Comparison of ENCODE assay signal across 11 cellular contexts in genomic region chr4:81473086-81473396, GRCh38. TPM values are rescaled to one million over a fixed set of nuclear protein-coding genes. Genes with fewer than 3 reads are reported as not detected.
DNase-seq lines count a peak whose midpoint lies in the region; ATAC-seq and TF ChIP-seq lines count a peak whose summit lies in the region.
"Had no signal": no experiment of that assay in that cellular context is flagged by ENCODE, and none has a peak within 500 bp of the region (broad histone marks: within the 10 kb centered on the region; RNA-seq: fewer than 3 reads in every experiment).

No MANE protein-coding gene starts in this region.

- no peak for TF ChIP-seq POLR2A in prostate gland (IDR thresholded peaks at IDR 0.05)

- POLR2A ChIA-PET in CD4-positive, alpha-beta memory T cell (lab: Charles Lee; ENCODE audit: partially characterized antibody), result interaction anchor here (1.4 to 5.5 kb wide), 3 partner anchors 18 to 956 kb away, joined by 3 to 103 read pairs (median 18); partner anchors contain the start of gene HNRNPDL

- intact Hi-C loops in CD4-positive, alpha-beta memory T cell (cut with micrococcal nuclease), result loop anchor here (5.0 kb wide), 3 partner anchors 89 to 1429 kb away; partner anchors contain the start of gene THAP9
- intact Hi-C loops in dendritic cell treated with granulocyte-macrophage colony-stimulating factor and Interleukin-4, amounts not matched to agents 40 ng/mL and 50 ng/mL, for 4 days (cut with micrococcal nuclease), result loop anchor here (5.0 kb wide), 2 partner anchors 89 to 899 kb away; partner anchors contain the start of gene HNRNPD
- intact Hi-C loops in prostate gland (cut with DNase I), result no loop called here

- H3K27me3 Mint-ChIP-seq in CD4-positive, alpha-beta memory T cell, result no peaks in the 10 kb centered on the region
- no peaks in the 10 kb centered on the region for H3K27me3 Mint-ChIP-seq in dendritic cell treated with granulocyte-macrophage colony-stimulating factor and Interleukin-4, amounts not matched to agents 40 ng/mL and 50 ng/mL, for 4 days

- WGBS in prostate gland, result 88% methylated on average over 2 of the region's 2 CpGs

- CTCF ChIA-PET in CD4-positive, alpha-beta memory T cell (lab: Charles Lee; ENCODE audit: partially characterized antibody), result interaction anchor here (0.9 to 11.4 kb wide), 9 partner anchors 12 to 796 kb away, joined by 4 to 249 read pairs (median 6); no protein-coding TSS in a partner anchor

- no peak for TF ChIP-seq CTCF in prostate gland (IDR thresholded peaks at IDR 0.05)

- no peak for DNase-seq in CD4-positive, alpha-beta memory T cell
- DNase-seq in NAMALWA (ENCODE audit: low spot score) (peak; percentile 37), prostate gland (ENCODE audit: low spot score) (no peak), NOMO-1 treated with dmso at 0.1 percent for 144 hours (lab: John Stamatoyannopoulos, UW; ENCODE audit: unreplicated experiment) (no peak), G401 (ENCODE audit: low spot score) (no peak)
- DNase-seq: DMS153, NCI-H446 treated with DMSO at 0.1 percent for 48 hours had no signal

- no peaks in the 10 kb centered on the region for H3K36me3 ChIP-seq in CD4-positive, alpha-beta memory T cell (ENCODE audit: insufficient read depth, low read length)
- no peaks in the 10 kb centered on the region for H3K36me3 ChIP-seq in prostate gland
- H3K36me3 ChIP-seq: ascending aorta had no signal

- no peaks in the 10 kb centered on the region for H3K27me3 ChIP-seq in CD4-positive, alpha-beta memory T cell (ENCODE audit: insufficient read depth, low read length)
- no peaks in the 10 kb centered on the region for H3K27me3 ChIP-seq in prostate gland (replicated peaks; ENCODE audit: insufficient read depth)
- H3K27me3 ChIP-seq: ascending aorta had no signal

- H3K9me3 ChIP-seq in CD4-positive, alpha-beta memory T cell (ENCODE audit: control insufficient read depth in 1 of 2, low read length in 2 of 2), result no peaks in the 10 kb centered on the region
- H3K9me3 ChIP-seq in prostate gland, result no peaks in the 10 kb centered on the region
- H3K9me3 ChIP-seq: ascending aorta had no signal

- in situ Hi-C loops in G401 (cut with HindIII; ENCODE audit: low sequenced_read_pairs), result no loop called here

- H3K27ac ChIP-seq in CD4-positive, alpha-beta memory T cell (ENCODE audit: low read depth, low read length), result peak overlapping the region; percentile 83
- peak overlapping the region; percentile 96 for H3K27ac ChIP-seq in prostate gland

- no peak overlapping the region for H3K4me3 ChIP-seq in CD4-positive, alpha-beta memory T cell (ENCODE audit: low read length in 2 of 2)
- no peak overlapping the region for H3K4me3 ChIP-seq in prostate gland

- peaks cover 0 to under 1% (median 0%) of the 10 kb centered on the region in 8 donors for H3K9me3 Mint-ChIP-seq in CD4-positive, alpha-beta memory T cell
- H3K9me3 Mint-ChIP-seq in dendritic cell treated with granulocyte-macrophage colony-stimulating factor and Interleukin-4, amounts not matched to agents 40 ng/mL and 50 ng/mL, for 4 days, result no peaks in the 10 kb centered on the region

- peaks cover 0 to 7% of the 10 kb centered on the region in 2 donors for H3K36me3 Mint-ChIP-seq in CD4-positive, alpha-beta memory T cell
- peaks cover 7% of the 10 kb centered on the region for H3K36me3 Mint-ChIP-seq in dendritic cell treated with granulocyte-macrophage colony-stimulating factor and Interleukin-4, amounts not matched to agents 40 ng/mL and 50 ng/mL, for 4 days (ENCODE audit: low read depth)

- peaks cover 21 to 41% (median 33%) of the 10 kb centered on the region in 4 donors for H3K4me1 Mint-ChIP-seq in CD4-positive, alpha-beta memory T cell
- H3K4me1 Mint-ChIP-seq in dendritic cell treated with granulocyte-macrophage colony-stimulating factor and Interleukin-4, amounts not matched to agents 40 ng/mL and 50 ng/mL, for 4 days (ENCODE audit: low read depth), result peaks cover 47% of the 10 kb centered on the region

- H3K4me1 ChIP-seq in CD4-positive, alpha-beta memory T cell (ENCODE audit: insufficient read depth, low read length), result peaks cover 22% of the 10 kb centered on the region
- peaks cover 5% of the 10 kb centered on the region for H3K4me1 ChIP-seq in prostate gland (replicated peaks)

- H3K27ac Mint-ChIP-seq in CD4-positive, alpha-beta memory T cell, result peak overlapping the region; percentile 53 to 99 (median 97)
- H3K27ac Mint-ChIP-seq in dendritic cell treated with granulocyte-macrophage colony-stimulating factor and Interleukin-4, amounts not matched to agents 40 ng/mL and 50 ng/mL, for 4 days, result peak overlapping the region; percentile 94

- H3K4me3 Mint-ChIP-seq in CD4-positive, alpha-beta memory T cell, result peak overlapping the region; percentile 3 to 97 (median 94)
- H3K4me3 Mint-ChIP-seq in dendritic cell treated with granulocyte-macrophage colony-stimulating factor and Interleukin-4, amounts not matched to agents 40 ng/mL and 50 ng/mL, for 4 days, result peak overlapping the region; percentile 2

- ATAC-seq in GM18858 (IDR thresholded peaks at IDR 0.05; ENCODE audit: unreplicated experiment), result no peak
- ATAC-seq: Right ventricle myocardium inferior had no signal

RNA-seq across cellular contexts. Expression of gene RASGEF1B, which starts 1.3 kb away (rescaled TPM):
- total RNA-seq in CD4-positive, alpha-beta memory T cell, result 1 to 10 TPM; 9.0 to 9.4 TPM
- 1 to 10 TPM; 2.2 to 4.1 TPM for polyA plus RNA-seq in CD4-positive, alpha-beta memory T cell
- total RNA-seq in prostate gland, result 10 to 100 TPM; 16.4 TPM
- not detected in 2 replicates for total RNA-seq in G401 (2014; rRNA removed; shearing (Covaris generic))
